ENCODE assay signal across 8 cellular contexts in the genomic region with DNA sequence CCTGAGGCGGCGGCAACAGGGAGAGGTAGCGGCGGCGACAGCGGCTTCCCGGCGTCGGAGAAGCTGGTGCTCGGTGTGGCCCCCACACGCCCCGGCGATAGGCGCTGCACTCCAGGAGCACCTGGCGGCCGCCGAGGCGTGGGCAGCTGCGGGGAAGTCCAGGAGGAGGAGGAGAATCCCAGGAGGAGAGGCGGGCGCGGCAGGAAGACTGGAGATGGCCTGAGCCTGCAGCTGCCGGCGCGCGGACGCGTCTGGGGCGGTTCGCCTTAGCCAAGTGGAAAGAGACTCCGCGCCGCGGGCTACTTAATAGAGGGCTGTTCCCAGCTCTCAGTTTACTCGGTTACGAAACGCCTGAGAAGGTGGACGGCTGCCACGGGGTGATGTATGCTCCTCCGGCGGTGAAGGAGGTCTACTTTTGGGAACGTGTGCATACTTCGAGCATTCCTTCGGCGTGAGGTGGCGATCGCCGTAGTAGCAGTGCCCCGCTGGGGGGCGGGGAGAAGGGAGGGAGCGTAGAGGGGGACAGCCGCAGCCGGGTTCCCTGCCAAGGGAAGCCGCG. TPM values are rescaled to one million over a fixed set of nuclear protein-coding genes. Genes with fewer than 3 reads are reported as not detected.
DNase-seq lines count a peak whose midpoint lies in the region; ATAC-seq and TF ChIP-seq lines count a peak whose summit lies in the region.

Gene COL12A1 (minus strand): TSS at position 278 of the 559 bp plus-strand sequence. CDS start 3,261 bp downstream, outside the sequence.

- peak within 1 kb of the TSS; percentile 58 for H2AFZ ChIP-seq in ACC112 (ENCODE audit: low read length, unreplicated experiment)

- DNase-seq in GM10266 (ENCODE audit: extremely low spot score) (peak; percentile 7), SJCRH30 (peak; percentile 88 to 92)
- peak; percentile 26 to 28 for DNase-seq in stimulated activated naive CD8-positive, alpha-beta T cell treated with anti-CD3 and anti-CD28 coated beads, Interleukin-15, amount 100 ng/mL, for 72 hours

- WGBS in liver = 3% methylated on average over 55 of the region's 55 CpGs

- peak within 1 kb of the TSS; percentile 79 to 82 for H3K4me3 Mint-ChIP-seq in stimulated activated naive CD8-positive, alpha-beta T cell treated with anti-CD3 and anti-CD28 coated beads, Interleukin-15, amount 100 ng/mL, for 72 hours

- peaks cover 95% of the 10 kb centered on the region for H3K27me3 Mint-ChIP-seq in stimulated activated naive CD8-positive, alpha-beta T cell treated with anti-CD3 and anti-CD28 coated beads, Interleukin-15, amount 100 ng/mL, for 72 hours

- H3K4me3 ChIP-seq in ACC112 (ENCODE audit: low read depth, low read length) = peak within 1 kb of the TSS; percentile 86
- H3K4me3 ChIP-seq in SJCRH30 = peak within 1 kb of the TSS; percentile 77
- peak within 1 kb of the TSS; percentile 64 to 66 for H3K4me3 ChIP-seq in duodenal mucosa (ENCODE audit: low read depth in 1 of 2, low read length in 2 of 2)
- H3K4me3 ChIP-seq in liver (ENCODE audit: low read depth in 1 of 3, low read length in 3 of 3) = peak within 1 kb of the TSS; percentile 23 to 49 (median 24)

- H3K27ac ChIP-seq in ACC112 (ENCODE audit: low read depth, low read length) = peak within 1 kb of the TSS; percentile 58
- peak within 1 kb of the TSS; percentile 80 for H3K27ac ChIP-seq in SJCRH30
- peak within 1 kb of the TSS; percentile 49 for H3K27ac ChIP-seq in duodenal mucosa (ENCODE audit: low read depth, low read length)
- H3K27ac ChIP-seq in liver (ENCODE audit: low read depth in 1 of 2, low read length in 2 of 2) = peak within 1 kb of the TSS; percentile 20 to 43

- no peak for ATAC-seq in stimulated activated naive CD8-positive, alpha-beta T cell treated with anti-CD3 and anti-CD28 coated beads, Interleukin-15, amount 100 ng/mL, for 72 hours
- no peak for ATAC-seq in HG03175 (IDR thresholded peaks at IDR 0.05; ENCODE audit: unreplicated experiment)
- ATAC-seq in HG02610 (IDR thresholded peaks at IDR 0.05; ENCODE audit: unreplicated experiment) = no peak

- H3K27me3 ChIP-seq in ACC112 (ENCODE audit: insufficient read depth, low read length) (no peaks in the 10 kb centered on the region), SJCRH30 (no peaks in the 10 kb centered on the region), duodenal mucosa (ENCODE audit: control insufficient read depth in 1 of 2, insufficient read depth in 2 of 2, low read length in 2 of 2) (peaks cover 64 to 72% of the 10 kb centered on the region in 2 donors), liver (ENCODE audit: control insufficient read depth in 4 of 4, insufficient read depth in 4 of 4, low read length in 3 of 4) (peaks cover 0 to 26% (median 11%) of the 10 kb centered on the region in 4 donors)

- peaks cover 65% of the 10 kb centered on the region for H3K4me1 Mint-ChIP-seq in stimulated activated naive CD8-positive, alpha-beta T cell treated with anti-CD3 and anti-CD28 coated beads, Interleukin-15, amount 100 ng/mL, for 72 hours

- H3K9me3 Mint-ChIP-seq in stimulated activated naive CD8-positive, alpha-beta T cell treated with anti-CD3 and anti-CD28 coated beads, Interleukin-15, amount 100 ng/mL, for 72 hours = no peaks in the 10 kb centered on the region

- H3K9me3 ChIP-seq in SJCRH30 (replicated peaks) = no peaks in the 10 kb centered on the region
- no peaks in the 10 kb centered on the region for H3K9me3 ChIP-seq in duodenal mucosa (ENCODE audit: control insufficient read depth in 1 of 2, low read length in 2 of 2)
- no peaks in the 10 kb centered on the region for H3K9me3 ChIP-seq in liver (ENCODE audit: control insufficient read depth in 4 of 4, low read length in 3 of 4)

- H3K27ac Mint-ChIP-seq in stimulated activated naive CD8-positive, alpha-beta T cell treated with anti-CD3 and anti-CD28 coated beads, Interleukin-15, amount 100 ng/mL, for 72 hours = no peak within 1 kb of the TSS

- no peak for TF ChIP-seq RAD21 in liver (IDR thresholded peaks at IDR 0.05)

- H3K4me1 ChIP-seq in ACC112 (ENCODE audit: control insufficient read depth, insufficient read depth, low read length, unreplicated experiment) (peaks cover 22% of the 10 kb centered on the region), SJCRH30 (peaks cover 7% of the 10 kb centered on the region; the same call in 1 of the 2 replicates), duodenal mucosa (ENCODE audit: control insufficient read depth in 1 of 2, insufficient read depth in 2 of 2, low read length in 2 of 2) (peaks cover 8 to 46% of the 10 kb centered on the region in 2 donors), liver (ENCODE audit: control insufficient read depth in 4 of 4, insufficient read depth in 4 of 4, low read length in 3 of 4) (peaks cover 18 to 49% (median 30%) of the 10 kb centered on the region in 4 donors)

- H3K9ac ChIP-seq in duodenal mucosa (ENCODE audit: low read depth in 1 of 2, low read length in 2 of 2) = peak within 1 kb of the TSS; percentile 2 to 57
- no peak within 1 kb of the TSS for H3K9ac ChIP-seq in liver (ENCODE audit: low read depth in 1 of 2, low read length in 2 of 2)

- TF ChIP-seq CTCF in GM10266 (IDR thresholded peaks at IDR 0.05; ENCODE audit: control insufficient read depth, insufficient read depth, low read depth, missing control alignments) = no peak
- no peak for TF ChIP-seq CTCF in liver (IDR thresholded peaks at IDR 0.05; ENCODE audit: low read depth, low read length, missing input control)

- H3K36me3 ChIP-seq in ACC112 (ENCODE audit: insufficient read depth, low read length) (no peaks in the 10 kb centered on the region), SJCRH30 (no peaks in the 10 kb centered on the region), duodenal mucosa (ENCODE audit: control insufficient read depth in 1 of 2, insufficient read depth in 2 of 2, low read length in 2 of 2) (no peaks in the 10 kb centered on the region), liver (ENCODE audit: control insufficient read depth in 4 of 4, insufficient read depth in 3 of 4, low read depth in 1 of 4, low read length in 3 of 4) (no peaks in the 10 kb centered on the region)

- peaks cover 28% of the 10 kb centered on the region for H3K79me2 ChIP-seq in ACC112 (ENCODE audit: control insufficient read depth, insufficient read depth, low read length, unreplicated experiment)

TF ChIP-seq in liver, 16 proteins besides CTCF, POLR2A, EP300 and RAD21 (continues in another document):
- TF ChIP-seq FOXA2 (IDR thresholded peaks at IDR 0.05) (no peak), NR2F2 (IDR thresholded peaks at IDR 0.05) (no peak), HNF4G (IDR thresholded peaks at IDR 0.05) (no peak), SP1 (IDR thresholded peaks at IDR 0.05) (no peak), EGR1 (IDR thresholded peaks at IDR 0.05; ENCODE audit: low read depth in 2 of 2) (no peak), MAX (IDR thresholded peaks at IDR 0.05) (no peak), YY1 (IDR thresholded peaks at IDR 0.05) (no peak), TAF1 (conservative IDR thresholded peaks at IDR 0.05) (no peak), FOXA1 (IDR thresholded peaks at IDR 0.05) (no peak), ZBTB33 (IDR thresholded peaks at IDR 0.05) (no peak), JUND (IDR thresholded peaks at IDR 0.05) (no peak)
- TF ChIP-seq, protein P1, sequence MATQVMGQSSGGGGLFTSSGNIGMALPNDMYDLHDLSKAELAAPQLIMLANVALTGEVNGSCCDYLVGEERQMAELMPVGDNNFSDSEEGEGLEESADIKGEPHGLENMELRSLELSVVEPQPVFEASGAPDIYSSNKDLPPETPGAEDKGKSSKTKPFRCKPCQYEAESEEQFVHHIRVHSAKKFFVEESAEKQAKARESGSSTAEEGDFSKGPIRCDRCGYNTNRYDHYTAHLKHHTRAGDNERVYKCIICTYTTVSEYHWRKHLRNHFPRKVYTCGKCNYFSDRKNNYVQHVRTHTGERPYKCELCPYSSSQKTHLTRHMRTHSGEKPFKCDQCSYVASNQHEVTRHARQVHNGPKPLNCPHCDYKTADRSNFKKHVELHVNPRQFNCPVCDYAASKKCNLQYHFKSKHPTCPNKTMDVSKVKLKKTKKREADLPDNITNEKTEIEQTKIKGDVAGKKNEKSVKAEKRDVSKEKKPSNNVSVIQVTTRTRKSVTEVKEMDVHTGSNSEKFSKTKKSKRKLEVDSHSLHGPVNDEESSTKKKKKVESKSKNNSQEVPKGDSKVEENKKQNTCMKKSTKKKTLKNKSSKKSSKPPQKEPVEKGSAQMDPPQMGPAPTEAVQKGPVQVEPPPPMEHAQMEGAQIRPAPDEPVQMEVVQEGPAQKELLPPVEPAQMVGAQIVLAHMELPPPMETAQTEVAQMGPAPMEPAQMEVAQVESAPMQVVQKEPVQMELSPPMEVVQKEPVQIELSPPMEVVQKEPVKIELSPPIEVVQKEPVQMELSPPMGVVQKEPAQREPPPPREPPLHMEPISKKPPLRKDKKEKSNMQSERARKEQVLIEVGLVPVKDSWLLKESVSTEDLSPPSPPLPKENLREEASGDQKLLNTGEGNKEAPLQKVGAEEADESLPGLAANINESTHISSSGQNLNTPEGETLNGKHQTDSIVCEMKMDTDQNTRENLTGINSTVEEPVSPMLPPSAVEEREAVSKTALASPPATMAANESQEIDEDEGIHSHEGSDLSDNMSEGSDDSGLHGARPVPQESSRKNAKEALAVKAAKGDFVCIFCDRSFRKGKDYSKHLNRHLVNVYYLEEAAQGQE (IDR thresholded peaks at IDR 0.05) = no peak
- TF ChIP-seq, protein P2, sequence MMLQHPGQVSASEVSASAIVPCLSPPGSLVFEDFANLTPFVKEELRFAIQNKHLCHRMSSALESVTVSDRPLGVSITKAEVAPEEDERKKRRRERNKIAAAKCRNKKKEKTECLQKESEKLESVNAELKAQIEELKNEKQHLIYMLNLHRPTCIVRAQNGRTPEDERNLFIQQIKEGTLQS (IDR thresholded peaks at IDR 0.05) = no peak

RNA-seq across cellular contexts. Expression of gene COL12A1, which starts in this region (rescaled TPM):
- 60.8 and 62.1 TPM in 2 replicates for total RNA-seq in SJCRH30 (2014; rRNA removed; shearing (Covaris generic))
- total RNA-seq in liver = 1 to 10 TPM; 2.1 to 5.1 TPM
- polyA plus RNA-seq in liver = 1 to 10 TPM in 1 of 2 donors, under 1 TPM in 1; 0.15 to 1.5 TPM

Comparison
In these comparisons a context has a peak if more than half of its experiments do, and no peak if none do; other contexts are left out.
1. RNA of gene COL12A1 (total RNA-seq): 60.8 to 62.1 TPM in SJCRH30; 2.1 to 5.1 TPM in liver; every median in the first group is over 10 times any median in the second.
2. H3K4me3 ChIP-seq: peak in every context shown above with its lines; median percentile 86 in ACC112; 77 in SJCRH30; 65 in duodenal mucosa; 24 in liver.
3. DNase-seq: peak in every context shown above with its lines; median percentile 90 in SJCRH30; 27 in stimulated activated naive CD8-positive, alpha-beta T cell treated with anti-CD3 and anti-CD28 coated beads, Interleukin-15, amount 100 ng/mL, for 72 hours; 7 in GM10266.
4. H3K9ac ChIP-seq: peak in duodenal mucosa (2 of 2); none in liver (0 of 2).
5. Peak in every context shown above with its lines, with median percentiles within 50 percentile points of each other: H3K27ac ChIP-seq.